11 cellular contexts compared by ENCODE assay signal in the genomic region with DNA sequence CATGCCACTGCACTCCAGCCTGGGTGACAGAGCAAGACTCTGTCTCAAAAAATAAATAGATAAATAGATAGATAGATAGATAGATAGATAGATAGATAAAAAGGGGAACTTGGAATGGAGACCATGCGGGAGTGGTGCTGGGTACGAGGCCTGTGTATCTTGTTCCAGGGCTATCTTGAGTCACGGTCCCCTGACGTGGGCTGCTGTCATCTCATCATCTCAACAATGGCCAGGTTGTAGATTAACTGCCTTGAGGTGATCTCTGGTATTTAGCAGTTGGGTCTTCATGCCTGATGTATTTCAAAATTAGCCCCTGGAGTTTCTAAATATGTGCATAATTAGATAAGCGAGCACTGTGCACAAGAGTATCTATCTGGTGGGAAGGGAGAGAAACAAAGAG.
"Had no signal": no experiment of that assay in that cellular context is flagged by ENCODE, and none has a peak within 500 bp of the region (broad histone marks: within the 10 kb centered on the region; RNA-seq: fewer than 3 reads in every experiment).

No MANE protein-coding gene starts in this region.

- ATAC-seq: GM23338, HCT116 had no signal

- H3K9me3 Mint-ChIP-seq: GM23338, H9, HFFc6 had no signal

- FAIRE-seq: H1, H54 had no signal

- H3K4me1 ChIP-seq: HAP-1 had no signal

- H3K4me2 ChIP-seq: GM23338 had no signal

- H3K36me3 ChIP-seq: HAP-1 had no signal

- H3K9ac ChIP-seq: GM23248 had no signal

- DNase-seq: GM23248, GOT3, H7, H9, HCEC 1CT, HFFc6 had no signal

- H3K4me3 ChIP-seq: GM23248, GM23338, HAP-1 had no signal

- H3K27ac Mint-ChIP-seq: GM23338, H9, HFFc6 had no signal

- H3K9me3 ChIP-seq: HAP-1 had no signal

- H3K4me3 Mint-ChIP-seq: GM23338, H9, HFFc6 had no signal

- H3K4me1 Mint-ChIP-seq: GM23338, H9 had no signal

- H3K27ac ChIP-seq: GM23248 had no signal

- H2AFZ ChIP-seq: GM23248, GM23338 had no signal
